Comparison of ENCODE assay signal across 8 cellular contexts in the genomic region with DNA sequence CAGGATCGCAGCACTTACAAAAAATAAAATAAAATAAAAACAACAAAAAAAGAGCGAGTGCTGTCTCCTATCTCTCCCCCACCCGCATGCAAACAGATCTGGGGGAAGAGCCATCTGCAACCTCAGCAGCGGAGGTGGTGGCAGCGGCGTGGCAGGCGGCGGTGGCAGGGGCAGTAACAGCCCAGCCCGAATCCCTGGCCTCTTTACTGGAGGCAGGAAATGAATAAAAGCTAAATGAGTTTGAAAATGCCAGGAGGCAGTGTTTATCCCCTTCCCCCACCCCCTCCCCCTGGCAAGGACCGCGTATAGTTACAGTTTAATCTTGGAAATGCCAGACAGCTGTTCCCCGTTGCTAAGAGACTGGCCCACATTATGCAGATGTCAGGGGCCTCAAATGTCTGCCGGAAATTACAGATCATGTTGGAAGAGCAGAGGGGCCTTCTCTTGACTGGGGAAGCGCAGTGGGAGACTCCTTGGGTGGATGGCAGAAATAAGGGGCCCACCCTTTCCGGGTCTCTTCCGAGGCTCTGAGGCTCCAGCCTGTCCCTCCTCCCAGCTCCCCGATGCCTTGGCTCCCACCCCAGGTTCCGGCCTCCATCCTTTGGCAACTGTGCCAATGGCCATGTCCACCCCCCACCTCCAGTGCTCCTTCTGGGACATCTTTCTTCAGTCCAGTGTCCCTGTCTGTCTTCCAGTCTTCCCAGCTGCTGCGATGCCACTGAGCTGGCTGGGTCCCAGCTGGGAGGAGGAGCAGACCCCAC.
DNase-seq lines count a peak whose midpoint lies in the region; ATAC-seq and TF ChIP-seq lines count a peak whose summit lies in the region.

No MANE protein-coding gene starts in this region.

- H3K36me3 Mint-ChIP-seq in CD14-positive monocyte: no peaks in the 10 kb centered on the region
- no peaks in the 10 kb centered on the region for H3K36me3 Mint-ChIP-seq in activated T-helper 2 cell treated with anti-CD3 and anti-CD28 coated beads, Interferon-gamma antibody, Interleukin-2, Interleukin-4, amounts not matched to agents 10 μg/mL and 5 μg/mL and 100 μg/mL, durations not matched to agents 14 hours and 24 hours and 36 hours (ENCODE audit: low read depth)

- H3K9me3 Mint-ChIP-seq in CD14-positive monocyte: peaks cover 0 to 2% (median 0%) of the 10 kb centered on the region in 7 donors
- H3K9me3 Mint-ChIP-seq in activated T-helper 2 cell treated with anti-CD3 and anti-CD28 coated beads, Interferon-gamma antibody, Interleukin-2, Interleukin-4, amounts not matched to agents 10 μg/mL and 5 μg/mL and 100 μg/mL, durations not matched to agents 14 hours and 24 hours and 36 hours: no peaks in the 10 kb centered on the region

- peak overlapping the region in 1 of 2 donors; percentile 57 for H3K4me3 Mint-ChIP-seq in CD14-positive monocyte
- no peak overlapping the region for H3K4me3 Mint-ChIP-seq in activated T-helper 2 cell treated with anti-CD3 and anti-CD28 coated beads, Interferon-gamma antibody, Interleukin-2, Interleukin-4, amounts not matched to agents 10 μg/mL and 5 μg/mL and 100 μg/mL, durations not matched to agents 14 hours and 24 hours and 36 hours (ENCODE audit: low read depth)

- TF ChIP-seq CTCF in CD14-positive monocyte (IDR thresholded peaks at IDR 0.05) (no peak), Peyer's patch (IDR thresholded peaks at IDR 0.05) (no peak), coronary artery (IDR thresholded peaks at IDR 0.05) (no peak), lung (IDR thresholded peaks at IDR 0.05; ENCODE audit: control extremely low read depth, extremely low read depth) (no peak), testis (IDR thresholded peaks at IDR 0.05) (no peak)

- DNase-seq in CD14-positive monocyte (ENCODE audit: low spot score) (no peak), Peyer's patch (no peak), coronary artery (ENCODE audit: low spot score) (no peak), lung (ENCODE audit: low spot score) (no peak), testis (peak; percentile 34), HUDEP-2 (lab: John Stamatoyannopoulos, UW; ENCODE audit: unreplicated experiment in 76 of 76) (no peak)
- no peak for DNase-seq in activated T-helper 2 cell treated with anti-CD3 and anti-CD28 coated beads, Interferon-gamma antibody, Interleukin-2, Interleukin-4, amounts not matched to agents 10 μg/mL and 5 μg/mL and 100 μg/mL, durations not matched to agents 14 hours and 24 hours and 36 hours (ENCODE audit: low spot score)

- TF ChIP-seq POLR2A in Peyer's patch (IDR thresholded peaks at IDR 0.05): no peak
- no peak for TF ChIP-seq POLR2A in testis (IDR thresholded peaks at IDR 0.05)

- no peak for ATAC-seq in lung (ENCODE audit: insufficient read depth, low FRiP score)

- no peaks in the 10 kb centered on the region for H3K27me3 ChIP-seq in HUES64 (ENCODE audit: insufficient read depth, low read length)
- no peaks in the 10 kb centered on the region for H3K27me3 ChIP-seq in Peyer's patch
- H3K27me3 ChIP-seq in lung (ENCODE audit: control insufficient read depth, insufficient read depth): no peaks in the 10 kb centered on the region
- no peaks in the 10 kb centered on the region for H3K27me3 ChIP-seq in testis

- H3K4me1 ChIP-seq in HUES64 (ENCODE audit: insufficient read depth, low read length) (peaks cover 56% of the 10 kb centered on the region), Peyer's patch (peaks cover 0 to 43% (median 8%) of the 10 kb centered on the region in 4 donors), lung (ENCODE audit: control insufficient read depth in 2 of 2, insufficient read depth in 2 of 2, low read length in 2 of 2) (peaks cover 24 to 31% of the 10 kb centered on the region in 2 donors), testis (peaks cover 70% of the 10 kb centered on the region)

- 34% methylated on average over 19 of the region's 19 CpGs for WGBS in HUES64
- 9 to 11% methylated on average over 19 of the region's 19 CpGs for WGBS in lung, 2 donors
- 27 to 50% methylated on average over 16 to 19 of the region's 19 CpGs for WGBS in testis, 2 donors

- H3K9me3 ChIP-seq in HUES64 (ENCODE audit: insufficient read depth, low read depth, low read length) (no peaks in the 10 kb centered on the region), Peyer's patch (no peaks in the 10 kb centered on the region), lung (ENCODE audit: control insufficient read depth in 2 of 2, insufficient read depth in 1 of 2, low read length in 1 of 2) (no peaks in the 10 kb centered on the region), testis (no peaks in the 10 kb centered on the region)

- H3K36me3 ChIP-seq in HUES64 (ENCODE audit: insufficient read depth, low read length) (no peaks in the 10 kb centered on the region), Peyer's patch (no peaks in the 10 kb centered on the region), lung (ENCODE audit: control insufficient read depth in 2 of 2, insufficient read depth in 2 of 2, low read length in 2 of 2) (no peaks in the 10 kb centered on the region), testis (ENCODE audit: low read depth, missing control alignments) (no peaks in the 10 kb centered on the region)

- peaks cover 18 to 34% (median 20%) of the 10 kb centered on the region in 3 donors for H3K27me3 Mint-ChIP-seq in CD14-positive monocyte (ENCODE audit: low read depth in 3 of 3)
- no peaks in the 10 kb centered on the region for H3K27me3 Mint-ChIP-seq in activated T-helper 2 cell treated with anti-CD3 and anti-CD28 coated beads, Interferon-gamma antibody, Interleukin-2, Interleukin-4, amounts not matched to agents 10 μg/mL and 5 μg/mL and 100 μg/mL, durations not matched to agents 14 hours and 24 hours and 36 hours (ENCODE audit: low read depth)

- intact Hi-C loops in CD14-positive monocyte (cut with micrococcal nuclease): loop anchor here (2.0 to 5.0 kb wide), 4 partner anchors 37 to 132 kb away; no protein-coding TSS in a partner anchor
- intact Hi-C loops in testis (cut with DNase I; ENCODE audit: low total_unique reads): loop anchor here (5.0 kb wide), 1 partner anchor 122 kb away; no protein-coding TSS in a partner anchor
- intact Hi-C loops in activated T-helper 2 cell treated with anti-CD3 and anti-CD28 coated beads, Interferon-gamma antibody, Interleukin-2, Interleukin-4, amounts not matched to agents 10 μg/mL and 5 μg/mL and 100 μg/mL, durations not matched to agents 14 hours and 24 hours and 36 hours (cut with micrococcal nuclease): no loop called here

- H3K4me3 ChIP-seq in HUES64 (ENCODE audit: low read length): no peak overlapping the region
- H3K4me3 ChIP-seq in Peyer's patch: no peak overlapping the region
- H3K4me3 ChIP-seq in coronary artery: peak overlapping the region; percentile 19
- H3K4me3 ChIP-seq in lung: no peak overlapping the region
- no peak overlapping the region for H3K4me3 ChIP-seq in testis

- H3K27ac ChIP-seq in HUES64 (ENCODE audit: low read depth, low read length): peak overlapping the region; percentile 5; the same call in 1 of the 2 replicates
- H3K27ac ChIP-seq in Peyer's patch: peak overlapping the region; percentile 71 to 89 (median 80)
- H3K27ac ChIP-seq in coronary artery: peak overlapping the region; percentile 92 to 93
- H3K27ac ChIP-seq in lung (ENCODE audit: low read depth in 1 of 2, low read length in 1 of 2): peak overlapping the region; percentile 86 to 96
- H3K27ac ChIP-seq in testis: peak overlapping the region in 1 of 2 donors; percentile 69

- H3K4me1 Mint-ChIP-seq in CD14-positive monocyte: peaks cover 56% of the 10 kb centered on the region
- peaks cover 39% of the 10 kb centered on the region for H3K4me1 Mint-ChIP-seq in activated T-helper 2 cell treated with anti-CD3 and anti-CD28 coated beads, Interferon-gamma antibody, Interleukin-2, Interleukin-4, amounts not matched to agents 10 μg/mL and 5 μg/mL and 100 μg/mL, durations not matched to agents 14 hours and 24 hours and 36 hours (ENCODE audit: low read depth)

- H3K27ac Mint-ChIP-seq in CD14-positive monocyte: peak overlapping the region in 5 of 7 donors; percentile 63 to 89 (median 72)
- no peak overlapping the region for H3K27ac Mint-ChIP-seq in activated T-helper 2 cell treated with anti-CD3 and anti-CD28 coated beads, Interferon-gamma antibody, Interleukin-2, Interleukin-4, amounts not matched to agents 10 μg/mL and 5 μg/mL and 100 μg/mL, durations not matched to agents 14 hours and 24 hours and 36 hours

- peak overlapping the region; percentile 28; the same call in 1 of the 2 replicates for H3K9ac ChIP-seq in HUES64 (ENCODE audit: low read depth, low read length)
